18 cellular contexts compared by ENCODE assay signal in genomic region chr3:165728924-165729323, GRCh38.
DNase-seq lines count a peak whose midpoint lies in the region; ATAC-seq, FAIRE-seq and TF ChIP-seq lines count a peak whose summit lies in the region.
"Had no signal": no experiment of that assay in that cellular context is flagged by ENCODE, and none has a peak within 500 bp of the region (broad histone marks: within the 10 kb centered on the region; RNA-seq: fewer than 3 reads in every experiment).

No MANE protein-coding gene starts in this region.

- no peaks in the 10 kb centered on the region for H3K36me3 ChIP-seq in GM12878 (ENCODE audit: control insufficient read depth in 2 of 2, insufficient read depth in 2 of 2, low read length in 1 of 2)
- H3K36me3 ChIP-seq in esophagus muscularis mucosa, result no peaks in the 10 kb centered on the region
- H3K36me3 ChIP-seq: HAP-1 had no signal

- no peak overlapping the region for H3K9ac ChIP-seq in GM12878 (ENCODE audit: control insufficient read depth, insufficient read depth, low read length)

- TF ChIP-seq POLR2A in GM12878 (IDR thresholded peaks at IDR 0.05; ENCODE audit: low read depth, low read length) (no peak), esophagus muscularis mucosa (IDR thresholded peaks at IDR 0.05; ENCODE audit: low read depth) (no peak)

- no peak overlapping the region for H3K4me3 ChIP-seq in GM12878
- H3K4me3 ChIP-seq in esophagus muscularis mucosa, result no peak overlapping the region
- H3K4me3 ChIP-seq: HAP-1 had no signal

- no peak overlapping the region for H3K4me2 ChIP-seq in GM12878 (ENCODE audit: control insufficient read depth, insufficient read depth)

- no TSS peak for BruUV-seq in GM12878 (replicated peaks; lab: Mats Ljungman, UMichigan)

- CTCF ChIA-PET in GM12878 (lab: Yijun Ruan, JAX), result interaction anchor here (1.5 kb wide), 1 partner anchor 61 kb away, joined by 5 read pairs; no protein-coding TSS in a partner anchor

- H3K4me1 ChIP-seq in GM12878 (ENCODE audit: control insufficient read depth, insufficient read depth, low read length), result no peaks in the 10 kb centered on the region
- no peaks in the 10 kb centered on the region for H3K4me1 ChIP-seq in esophagus muscularis mucosa
- H3K4me1 ChIP-seq: Caco-2, HAP-1 had no signal

- no peaks in the 10 kb centered on the region for H3K27me3 Mint-ChIP-seq in stimulated activated memory B cell treated with anti-CD40 and anti-IgM and Interleukin-4, amounts not matched to agents 10 μg/mL and 1 μg/mL and 100 μg/mL, for 72 hours
- H3K27me3 Mint-ChIP-seq: CD4-positive, CD25-positive, alpha-beta regulatory T cell had no signal

- H3K4me1 Mint-ChIP-seq in stimulated activated memory B cell treated with anti-CD40 and anti-IgM and Interleukin-4, amounts not matched to agents 10 μg/mL and 1 μg/mL and 100 μg/mL, for 72 hours, result no peaks in the 10 kb centered on the region
- H3K4me1 Mint-ChIP-seq: CD4-positive, CD25-positive, alpha-beta regulatory T cell had no signal

- no peaks in the 10 kb centered on the region for H3K9me3 ChIP-seq in GM12878 (replicated peaks; ENCODE audit: control insufficient read depth, insufficient read depth, low read length)
- no peaks in the 10 kb centered on the region for H3K9me3 ChIP-seq in esophagus muscularis mucosa
- H3K9me3 ChIP-seq: Caco-2, HAP-1 had no signal

- TF ChIP-seq EP300 in GM12878 (IDR thresholded peaks at IDR 0.05; ENCODE audit: borderline replicate concordance in 1 of 2, control insufficient read depth in 1 of 2, low read depth in 2 of 2, low read length in 2 of 2) (no peak), esophagus muscularis mucosa (IDR thresholded peaks at IDR 0.05) (no peak)

- no peaks in the 10 kb centered on the region for H4K20me1 ChIP-seq in GM12878 (ENCODE audit: control insufficient read depth, insufficient read depth)

- peaks cover 3% of the 10 kb centered on the region for H3K9me3 Mint-ChIP-seq in stimulated activated memory B cell treated with anti-CD40 and anti-IgM and Interleukin-4, amounts not matched to agents 10 μg/mL and 1 μg/mL and 100 μg/mL, for 72 hours

- no peak overlapping the region for H2AFZ ChIP-seq in GM12878 (ENCODE audit: control insufficient read depth, low read depth, low read length)

- POLR2A ChIA-PET in GM12878 (lab: Charles Lee), result interaction anchor here (1.7 kb wide), 1 partner anchor 13 kb away, joined by 5 read pairs; no protein-coding TSS in a partner anchor

- ATAC-seq in GM12878 (peak; percentile 19), sciatic nerve (peak; percentile 34)
- ATAC-seq in stimulated activated memory B cell treated with anti-CD40 and anti-IgM and Interleukin-4, amounts not matched to agents 10 μg/mL and 1 μg/mL and 100 μg/mL, for 72 hours, result peak; percentile 8
- ATAC-seq: CD8-positive, alpha-beta T cell had no signal

- H3K27me3 ChIP-seq in GM12878 (replicated peaks in 1 of 2; ENCODE audit: control insufficient read depth in 2 of 2, insufficient read depth in 2 of 2, low read length in 1 of 2) (no peaks in the 10 kb centered on the region), esophagus muscularis mucosa (no peaks in the 10 kb centered on the region)

- RAD21 ChIA-PET in GM12878 (lab: Charles Lee; ENCODE audit: unreplicated experiment), result interaction anchor here (0.7 to 1.6 kb wide), 6 partner anchors 31 to 96 kb away, joined by 3 to 4 read pairs (median 3); no protein-coding TSS in a partner anchor

- no peak overlapping the region for H3K4me3 Mint-ChIP-seq in stimulated activated memory B cell treated with anti-CD40 and anti-IgM and Interleukin-4, amounts not matched to agents 10 μg/mL and 1 μg/mL and 100 μg/mL, for 72 hours
- H3K4me3 Mint-ChIP-seq: CD4-positive, CD25-positive, alpha-beta regulatory T cell; CD8-positive, alpha-beta T cell; HFFc6 had no signal

- TF ChIP-seq CTCF in GM12878 (IDR thresholded peaks at IDR 0.05 in 2 of 3, conservative IDR thresholded peaks at IDR 0.05 in 1 of 3; ENCODE audit: control insufficient read depth in 2 of 3, extremely low read depth in 1 of 3, insufficient read depth in 1 of 3, low read depth in 3 of 3, low read length in 3 of 3) (no peak), esophagus muscularis mucosa (IDR thresholded peaks at IDR 0.05) (no peak)

- TF ChIP-seq RAD21 in GM12878 (IDR thresholded peaks at IDR 0.05; ENCODE audit: insufficient read depth, low read depth, low read length), result no peak

- intact Hi-C loops in GM12878 (cut with micrococcal nuclease; ENCODE audit: unreplicated experiment), result no loop called here
- intact Hi-C loops in sciatic nerve (cut with DNase I), result no loop called here
- intact Hi-C loops in esophagus muscularis mucosa (cut with DNase I), result no loop called here

- DNase-seq in GM12878 (ENCODE audit: low read depth, low spot score), result no peak
- DNase-seq in sciatic nerve (ENCODE audit: low spot score), result no peak
- no peak for DNase-seq in esophagus muscularis mucosa (ENCODE audit: extremely low spot score)
- no peak for DNase-seq in amniotic stem cell (lab: John Stamatoyannopoulos, UW)
- no peak for DNase-seq in ureter (ENCODE audit: low spot score)
- DNase-seq in GDM1 (lab: John Stamatoyannopoulos, UW), result no peak
- DNase-seq: C1 segment of cervical spinal cord; Caco-2; CD4-positive, CD25-positive, alpha-beta regulatory T cell; CD8-positive, alpha-beta T cell; DMS153; DND-41; GOT3; HFFc6 had no signal

- 30% methylated on average over 5 of the region's 5 CpGs for WGBS in GM12878 (ENCODE audit: insufficient coverage, insufficient replicate concordance, low lambda C conversion rate, missing lambda C conversion rate)
- 99% methylated on average over 5 of the region's 5 CpGs for WGBS in esophagus muscularis mucosa

- H3K36me3 Mint-ChIP-seq in stimulated activated memory B cell treated with anti-CD40 and anti-IgM and Interleukin-4, amounts not matched to agents 10 μg/mL and 1 μg/mL and 100 μg/mL, for 72 hours, result no peaks in the 10 kb centered on the region
- H3K36me3 Mint-ChIP-seq: CD4-positive, CD25-positive, alpha-beta regulatory T cell; CD8-positive, alpha-beta T cell had no signal

- in situ Hi-C loops in GM12878 (cut with MboI), result no loop called here

- no peak overlapping the region for H3K27ac ChIP-seq in GM12878 (ENCODE audit: control insufficient read depth, insufficient read depth)
- no peak overlapping the region for H3K27ac ChIP-seq in esophagus muscularis mucosa (replicated peaks in 1 of 4)

- SMC1A ChIA-PET in GM12878 (lab: Charles Lee; ENCODE audit: uncharacterized antibody, unreplicated experiment), result interaction anchor here (0.9 to 1.7 kb wide), 7 partner anchors 10 to 76 kb away, joined by 3 to 6 read pairs (median 3); no protein-coding TSS in a partner anchor

- no peak overlapping the region for H3K27ac Mint-ChIP-seq in stimulated activated memory B cell treated with anti-CD40 and anti-IgM and Interleukin-4, amounts not matched to agents 10 μg/mL and 1 μg/mL and 100 μg/mL, for 72 hours
- H3K27ac Mint-ChIP-seq: CD8-positive, alpha-beta T cell; HFFc6 had no signal

- no peak for FAIRE-seq in GM12878 (lab: Jason Lieb, UNC)
- FAIRE-seq: GM12891, H54 had no signal

- no peaks in the 10 kb centered on the region for H3K79me2 ChIP-seq in GM12878 (ENCODE audit: control insufficient read depth, insufficient read depth, low read length)

TF ChIP-seq in GM12878, 131 proteins besides CTCF, POLR2A, EP300 and RAD21:
- TF ChIP-seq NFYA (IDR thresholded peaks at IDR 0.05; ENCODE audit: borderline replicate concordance, low read depth, low read length), result no peak
- no peak for TF ChIP-seq MYB (IDR thresholded peaks at IDR 0.05; ENCODE audit: borderline replicate concordance, low read depth, low read length)
- TF ChIP-seq KAT2A (conservative IDR thresholded peaks at IDR 0.05; ENCODE audit: control insufficient read depth, low read depth, low read length), result no peak
- TF ChIP-seq WRNIP1 (IDR thresholded peaks at IDR 0.05; ENCODE audit: borderline replicate concordance, low read depth, low read length), result no peak
- no peak for TF ChIP-seq NBN (IDR thresholded peaks at IDR 0.05)
- no peak for TF ChIP-seq ZNF24 (IDR thresholded peaks at IDR 0.05)
- no peak for TF ChIP-seq NFXL1 (IDR thresholded peaks at IDR 0.05; ENCODE audit: borderline replicate concordance)
- 0 out of 2 replicates have a peak, but pooled peaks have one; percentile 20 for TF ChIP-seq MLLT1 (IDR thresholded peaks at IDR 0.05)
- TF ChIP-seq PKNOX1 (IDR thresholded peaks at IDR 0.05), result no peak
